In genomic region chr6:16727996-16728395, GRCh38 we compare ENCODE assay signal across 15 cellular contexts. TPM values are rescaled to one million over a fixed set of nuclear protein-coding genes. Genes with fewer than 3 reads are reported as not detected.
DNase-seq lines count a peak whose midpoint lies in the region; ATAC-seq and TF ChIP-seq lines count a peak whose summit lies in the region.
"Had no signal": no experiment of that assay in that cellular context is flagged by ENCODE, and none has a peak within 500 bp of the region (broad histone marks: within the 10 kb centered on the region; RNA-seq: fewer than 3 reads in every experiment).

No MANE protein-coding gene starts in this region.

- no peak overlapping the region for H3K4me3 ChIP-seq in left lung
- H3K4me3 ChIP-seq: cardiac muscle cell had no signal

- H3K4me1 ChIP-seq in left lung, result peaks cover 47 to 92% of the 10 kb centered on the region in 2 donors

- H3K36me3 Mint-ChIP-seq in activated naive CD8-positive, alpha-beta T cell treated with anti-CD3 and anti-CD28 coated beads, Interleukin-2, amount 50 U/mL, for 24 hours (ENCODE audit: low read depth), result peaks cover 3% of the 10 kb centered on the region
- peaks cover 34% of the 10 kb centered on the region for H3K36me3 Mint-ChIP-seq in activated naive CD8-positive, alpha-beta T cell treated with anti-CD3 and anti-CD28 coated beads for 36 hours
- H3K36me3 Mint-ChIP-seq in type B pancreatic cell, result no peaks in the 10 kb centered on the region

- peak overlapping the region in 1 of 2 donors; percentile 75 for H3K27ac ChIP-seq in left lung
- H3K27ac ChIP-seq: cardiac muscle cell, KMS-11, VCaP had no signal

- no peak for DNase-seq in activated naive CD8-positive, alpha-beta T cell treated with anti-CD3 and anti-CD28 coated beads, Interleukin-2, amount 50 U/mL, for 24 hours
- DNase-seq in activated naive CD8-positive, alpha-beta T cell treated with anti-CD3 and anti-CD28 coated beads for 36 hours, result no peak
- DNase-seq in SIG-M5 treated with dmso at 0.1 percent for 504 hours (lab: John Stamatoyannopoulos, UW; ENCODE audit: unreplicated experiment) (peak; percentile 81), left lung (peak in 1 of 2 donors; percentile 68), type B pancreatic cell (ENCODE audit: extremely low spot score, unreplicated experiment) (no peak), middle frontal gyrus (ENCODE audit: extremely low spot score, low spot score) (no peak)
- DNase-seq: DMS79 treated with DMSO at 0.1 percent for 48 hours, hypothalamus, midbrain, NCI-H2227 treated with DMSO at 0.1 percent for 48 hours had no signal

- H3K27ac Mint-ChIP-seq in activated naive CD8-positive, alpha-beta T cell treated with anti-CD3 and anti-CD28 coated beads, Interleukin-2, amount 50 U/mL, for 24 hours, result peak overlapping the region; percentile 3
- H3K27ac Mint-ChIP-seq in activated naive CD8-positive, alpha-beta T cell treated with anti-CD3 and anti-CD28 coated beads for 36 hours, result no peak overlapping the region
- no peak overlapping the region for H3K27ac Mint-ChIP-seq in type B pancreatic cell

- no peaks in the 10 kb centered on the region for H3K36me3 ChIP-seq in left lung
- H3K36me3 ChIP-seq: cardiac muscle cell had no signal

- H3K9me3 Mint-ChIP-seq in activated naive CD8-positive, alpha-beta T cell treated with anti-CD3 and anti-CD28 coated beads, Interleukin-2, amount 50 U/mL, for 24 hours, result no peaks in the 10 kb centered on the region
- no peaks in the 10 kb centered on the region for H3K9me3 Mint-ChIP-seq in activated naive CD8-positive, alpha-beta T cell treated with anti-CD3 and anti-CD28 coated beads for 36 hours
- no peaks in the 10 kb centered on the region for H3K9me3 Mint-ChIP-seq in type B pancreatic cell

- no peaks in the 10 kb centered on the region for H3K27me3 Mint-ChIP-seq in activated naive CD8-positive, alpha-beta T cell treated with anti-CD3 and anti-CD28 coated beads, Interleukin-2, amount 50 U/mL, for 24 hours
- H3K27me3 Mint-ChIP-seq in activated naive CD8-positive, alpha-beta T cell treated with anti-CD3 and anti-CD28 coated beads for 36 hours, result no peaks in the 10 kb centered on the region
- H3K27me3 Mint-ChIP-seq in type B pancreatic cell, result no peaks in the 10 kb centered on the region

- no peaks in the 10 kb centered on the region for H3K9me3 ChIP-seq in left lung

- intact Hi-C loops in left lung (cut with DNase I), result no loop called here

- ATAC-seq in activated naive CD8-positive, alpha-beta T cell treated with anti-CD3 and anti-CD28 coated beads, Interleukin-2, amount 50 U/mL, for 24 hours, result no peak
- ATAC-seq in left lung (peak; percentile 14), HG02610 (IDR thresholded peaks at IDR 0.05; ENCODE audit: unreplicated experiment) (no peak), HG03565 (IDR thresholded peaks at IDR 0.05; ENCODE audit: unreplicated experiment) (no peak)

- no peak overlapping the region for H3K4me3 Mint-ChIP-seq in activated naive CD8-positive, alpha-beta T cell treated with anti-CD3 and anti-CD28 coated beads, Interleukin-2, amount 50 U/mL, for 24 hours
- no peak overlapping the region for H3K4me3 Mint-ChIP-seq in activated naive CD8-positive, alpha-beta T cell treated with anti-CD3 and anti-CD28 coated beads for 36 hours
- peak overlapping the region; percentile 23 for H3K4me3 Mint-ChIP-seq in type B pancreatic cell

- peaks cover 89% of the 10 kb centered on the region for H3K4me1 Mint-ChIP-seq in activated naive CD8-positive, alpha-beta T cell treated with anti-CD3 and anti-CD28 coated beads, Interleukin-2, amount 50 U/mL, for 24 hours
- H3K4me1 Mint-ChIP-seq in activated naive CD8-positive, alpha-beta T cell treated with anti-CD3 and anti-CD28 coated beads for 36 hours, result peaks cover 72% of the 10 kb centered on the region
- peaks cover 60% of the 10 kb centered on the region for H3K4me1 Mint-ChIP-seq in type B pancreatic cell (ENCODE audit: unreplicated experiment)

- no peaks in the 10 kb centered on the region for H3K27me3 ChIP-seq in left lung
- H3K27me3 ChIP-seq: cardiac muscle cell had no signal

- TF ChIP-seq CTCF in left lung (IDR thresholded peaks at IDR 0.05) (no peak), type B pancreatic cell (conservative IDR thresholded peaks at IDR 0.05) (no peak)

RNA-seq across cellular contexts. Expression of gene ATXN1, which starts 33.3 kb away (rescaled TPM):
- total RNA-seq in activated naive CD8-positive, alpha-beta T cell treated with anti-CD3 and anti-CD28 coated beads for 36 hours, result 10 to 100 TPM; 27.8 to 32.8 TPM
- total RNA-seq in left lung, result 10 to 100 TPM; 52.5 to 67.4 TPM
- 33.7 and 35.1 TPM in 2 replicates for total RNA-seq in type B pancreatic cell (ENCODE audit: low replicate concordance)
